ENCODE assay signal across 23 cellular contexts in genomic region chr6:126110494-126111270, GRCh38.
DNase-seq lines count a peak whose midpoint lies in the region; ATAC-seq and TF ChIP-seq lines count a peak whose summit lies in the region.
"Had no signal": no experiment of that assay in that cellular context is flagged by ENCODE, and none has a peak within 500 bp of the region (broad histone marks: within the 10 kb centered on the region; RNA-seq: fewer than 3 reads in every experiment).

No MANE protein-coding gene starts in this region.

- no peak overlapping the region for H3K56ac ChIP-seq in mesendoderm (ENCODE audit: low read length)

- TF ChIP-seq EP300 in SK-N-SH (IDR thresholded peaks at IDR 0.05; ENCODE audit: borderline replicate concordance in 1 of 2, low read depth in 1 of 2, low read length in 1 of 2), result 0 out of 4 replicates have a peak, but pooled peaks of 1 of the 2 experiments have one; percentile 11
- TF ChIP-seq EP300 in esophagus muscularis mucosa (IDR thresholded peaks at IDR 0.05), result no peak

- no peaks in the 10 kb centered on the region for H3K79me1 ChIP-seq in mesendoderm (ENCODE audit: low read length)

- no peak for TF ChIP-seq CTCF in SK-N-SH (IDR thresholded peaks at IDR 0.05)
- no peak for TF ChIP-seq CTCF in WERI-Rb-1 (IDR thresholded peaks at IDR 0.05; ENCODE audit: low read depth, low read length)
- TF ChIP-seq CTCF in esophagus muscularis mucosa (IDR thresholded peaks at IDR 0.05), result no peak

- POLR2A ChIA-PET in SK-N-SH (lab: Yijun Ruan, JAX), result no interaction called here

- no peaks in the 10 kb centered on the region for H3K4me1 ChIP-seq in SK-N-SH (ENCODE audit: control insufficient read depth in 1 of 2, insufficient read depth in 2 of 2, low read depth in 1 of 2, low read length in 1 of 2)
- no peaks in the 10 kb centered on the region for H3K4me1 ChIP-seq in mesendoderm (ENCODE audit: control insufficient read depth, low read depth, low read length)
- peaks cover 0 to 20% (median 13%) of the 10 kb centered on the region in 4 donors for H3K4me1 ChIP-seq in esophagus muscularis mucosa
- H3K4me1 ChIP-seq: SJSA1 had no signal

- no peak for TF ChIP-seq RAD21 in SK-N-SH (IDR thresholded peaks at IDR 0.05; ENCODE audit: low read length)

- H3K36me3 ChIP-seq in SK-N-SH (replicated peaks in 1 of 2; ENCODE audit: control insufficient read depth in 1 of 2, insufficient read depth in 2 of 2, low read length in 1 of 2), result no peaks in the 10 kb centered on the region
- H3K36me3 ChIP-seq in WERI-Rb-1, result no peaks in the 10 kb centered on the region
- no peaks in the 10 kb centered on the region for H3K36me3 ChIP-seq in mesendoderm (ENCODE audit: control insufficient read depth, insufficient read depth, low read length)
- peaks cover 0 to under 1% (median 0%) of the 10 kb centered on the region in 4 donors for H3K36me3 ChIP-seq in esophagus muscularis mucosa
- H3K36me3 ChIP-seq: BE2C, SJSA1 had no signal

- intact Hi-C loops in esophagus muscularis mucosa (cut with DNase I), result no loop called here

- H2AFZ ChIP-seq in SK-N-SH (ENCODE audit: low read depth), result no peak overlapping the region
- H2AFZ ChIP-seq: PC-9 had no signal

- H3K79me2 ChIP-seq in SK-N-SH (ENCODE audit: insufficient read depth), result no peaks in the 10 kb centered on the region
- H3K79me2 ChIP-seq in mesendoderm (ENCODE audit: control insufficient read depth, insufficient read depth, low read length), result no peaks in the 10 kb centered on the region

- no peak overlapping the region for H2BK120ac ChIP-seq in mesendoderm (ENCODE audit: low read depth, low read length)

- peak overlapping the region in 1 of 2 experiments; percentile 28; a peak in 1 of 4 replicates for H3K27ac ChIP-seq in SK-N-SH (ENCODE audit: low read depth in 2 of 2, low read length in 1 of 2)
- no peak overlapping the region for H3K27ac ChIP-seq in WERI-Rb-1
- no peak overlapping the region for H3K27ac ChIP-seq in mesendoderm (ENCODE audit: low read depth, low read length)
- no peak overlapping the region for H3K27ac ChIP-seq in esophagus muscularis mucosa (replicated peaks in 1 of 4)
- H3K27ac ChIP-seq: PC-9, SJSA1 had no signal

- H4K20me1 ChIP-seq in SK-N-SH (ENCODE audit: insufficient read depth), result no peaks in the 10 kb centered on the region

- no peak overlapping the region for H2BK5ac ChIP-seq in mesendoderm (ENCODE audit: low read length)

- H2BK15ac ChIP-seq in mesendoderm (replicated peaks; ENCODE audit: low read depth), result no peak overlapping the region

- CTCF ChIA-PET in SK-N-SH (lab: Yijun Ruan, JAX), result interaction anchor here (1.9 kb wide), 1 partner anchor 10 kb away, joined by 7 read pairs; no protein-coding TSS in a partner anchor

- H3K4ac ChIP-seq in mesendoderm (ENCODE audit: low read depth, low read length), result no peak overlapping the region

- no peak overlapping the region for H3K18ac ChIP-seq in mesendoderm (ENCODE audit: low read length)

- H3K4me3 ChIP-seq in SK-N-SH (ENCODE audit: low read depth in 2 of 2, low read length in 1 of 2), result no peak overlapping the region
- no peak overlapping the region for H3K4me3 ChIP-seq in WERI-Rb-1 (ENCODE audit: low read depth, low read length)
- H3K4me3 ChIP-seq in mesendoderm (ENCODE audit: low read length), result no peak overlapping the region
- H3K4me3 ChIP-seq in esophagus muscularis mucosa, result no peak overlapping the region
- H3K4me3 ChIP-seq: PC-9, SJSA1 had no signal

- TF ChIP-seq POLR2A in esophagus muscularis mucosa (IDR thresholded peaks at IDR 0.05; ENCODE audit: low read depth), result no peak

- H3K27me3 ChIP-seq in SK-N-SH (ENCODE audit: insufficient read depth) (no peaks in the 10 kb centered on the region), WERI-Rb-1 (ENCODE audit: insufficient read depth, low read depth, severe bottlenecking) (no peaks in the 10 kb centered on the region), mesendoderm (ENCODE audit: insufficient read depth, low read length, poor library complexity) (no peaks in the 10 kb centered on the region), esophagus muscularis mucosa (no peaks in the 10 kb centered on the region)
- H3K27me3 ChIP-seq: BE2C, SJSA1 had no signal

- H3K9me3 ChIP-seq in SK-N-SH (no peaks in the 10 kb centered on the region), WERI-Rb-1 (ENCODE audit: severe bottlenecking) (no peaks in the 10 kb centered on the region), esophagus muscularis mucosa (no peaks in the 10 kb centered on the region)
- H3K9me3 ChIP-seq: BE2C, SJSA1 had no signal

- DNase-seq in HUDEP-2 (lab: John Stamatoyannopoulos, UW; ENCODE audit: unreplicated experiment in 76 of 76) (peak in 54 of 76 experiments; percentile 6 to 83 (median 40)), SK-N-SH (no peak), WERI-Rb-1 (peak; percentile 35), mesendoderm (peak; percentile 37), esophagus muscularis mucosa (ENCODE audit: extremely low spot score) (no peak)
- DNase-seq in activated effector memory CD4-positive, alpha-beta T cell treated with Interleukin-2 at 50 U/mL for 16 hours, result no peak
- DNase-seq: BE2C, Calu3, DMS153, DND-41, Kasumi-1, NCI-H1092 treated with DMSO at 0.1 percent for 48 hours, NCI-H1436 treated with DMSO at 0.1 percent for 48 hours, NCI-H187 treated with DMSO at 0.1 percent for 48 hours, NCI-H2171 treated with DMSO at 0.1 percent for 48 hours, NCI-H446, NCI-H526, PC-9 had no signal

- peaks cover 3% of the 10 kb centered on the region for H3F3A ChIP-seq in SK-N-SH (replicated peaks; ENCODE audit: insufficient read depth)

- H3K23ac ChIP-seq in mesendoderm (ENCODE audit: low read length), result no peak overlapping the region

- H4K8ac ChIP-seq in mesendoderm (ENCODE audit: low read depth, low read length), result no peak overlapping the region

- ATAC-seq in GM18511 (IDR thresholded peaks at IDR 0.05; ENCODE audit: unreplicated experiment) (no peak), HG02840 (IDR thresholded peaks at IDR 0.05; ENCODE audit: low FRiP score, unreplicated experiment) (no peak)
- ATAC-seq: HepG2, Right ventricle myocardium inferior had no signal

- H2AK5ac ChIP-seq in mesendoderm (ENCODE audit: low read length), result no peak overlapping the region

- no peaks in the 10 kb centered on the region for H3K9me2 ChIP-seq in SK-N-SH

- H3K9ac ChIP-seq in SK-N-SH (no peak overlapping the region), mesendoderm (ENCODE audit: low read length) (no peak overlapping the region)

- no peak overlapping the region for H4K5ac ChIP-seq in mesendoderm (ENCODE audit: low read length)

- WGBS in SK-N-SH (ENCODE audit: low lambda C conversion rate), result 89% methylated on average over 4 of the region's 4 CpGs
- WGBS in mesendoderm (ENCODE audit: extremely low coverage, insufficient coverage, low lambda C conversion rate), result no CpG with 5 or more reads among the region's 4 CpGs
- 78% methylated on average over 4 of the region's 4 CpGs for WGBS in esophagus muscularis mucosa

- H3K4me2 ChIP-seq in SK-N-SH, result no peak overlapping the region
- H3K4me2 ChIP-seq in mesendoderm (ENCODE audit: low read length), result no peak overlapping the region
- H3K4me2 ChIP-seq: PC-9 had no signal

TF ChIP-seq in SK-N-SH, 30 proteins besides CTCF, POLR2A, EP300 and RAD21:
- peak; percentile 55; the same call in 1 of the 2 replicates for TF ChIP-seq PBX3 (IDR thresholded peaks at IDR 0.05)
- TF ChIP-seq FOXM1 (IDR thresholded peaks at IDR 0.05; ENCODE audit: low read depth), result 0 out of 2 replicates have a peak, but pooled peaks have one; percentile 23
- no peak for TF ChIP-seq MAX (IDR thresholded peaks at IDR 0.05; ENCODE audit: low read depth)
- TF ChIP-seq TCF12 (IDR thresholded peaks at IDR 0.05), result peak; percentile 45; the same call in 1 of the 2 replicates
- no peak for TF ChIP-seq NFIC (IDR thresholded peaks at IDR 0.05; ENCODE audit: borderline replicate concordance)
- no peak for TF ChIP-seq SIN3A (IDR thresholded peaks at IDR 0.05; ENCODE audit: borderline replicate concordance, low read depth, low read length)

Comparison
In these comparisons a context has a peak if more than half of its experiments do, and no peak if none do; other contexts are left out.
1. DNase-seq: peak in HUDEP-2 (54 of 76), WERI-Rb-1 (single experiment) and mesendoderm (single experiment); none in SK-N-SH (single experiment), esophagus muscularis mucosa (single experiment) and activated effector memory CD4-positive, alpha-beta T cell treated with Interleukin-2 at 50 U/mL for 16 hours (single experiment).